In the genomic region with DNA sequence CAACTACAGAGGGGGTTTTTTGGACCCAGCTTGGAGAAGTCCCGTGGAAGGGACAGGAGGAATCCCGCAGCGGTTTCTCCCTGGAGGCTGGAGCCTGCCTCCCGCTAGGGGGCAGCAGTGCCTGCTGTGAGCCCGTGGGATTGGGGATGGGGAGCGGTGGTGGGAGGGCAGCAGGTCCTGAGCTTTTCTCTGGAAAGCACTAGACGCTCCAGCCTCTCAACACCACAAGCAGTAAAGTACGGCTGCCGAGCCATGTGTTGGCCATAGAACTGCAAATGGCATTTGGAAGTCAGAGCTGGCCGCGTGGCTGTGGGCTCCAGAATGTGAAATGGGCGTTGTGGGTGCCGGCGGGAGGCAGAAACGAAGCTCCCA, we compare ENCODE assay signal across 8 cellular contexts. TPM values are rescaled to one million over a fixed set of nuclear protein-coding genes. Genes with fewer than 3 reads are reported as not detected.
DNase-seq lines count a peak whose midpoint lies in the region; ATAC-seq and TF ChIP-seq lines count a peak whose summit lies in the region.

No MANE protein-coding gene starts in this region.

- H3K4me1 Mint-ChIP-seq in Caco-2 (ENCODE audit: low read depth, unreplicated experiment) (no peaks in the 10 kb centered on the region), WTC11 (peaks cover 10% of the 10 kb centered on the region), glutamatergic neuron (ENCODE audit: low read depth, unreplicated experiment) (peaks cover 1% of the 10 kb centered on the region)

- no peak overlapping the region for H3K4me3 ChIP-seq in Caco-2 (ENCODE audit: low read depth, low read length)
- no peak overlapping the region for H3K4me3 ChIP-seq in HAP-1
- no peak overlapping the region for H3K4me3 ChIP-seq in retinal pigment epithelial cell (ENCODE audit: low read length)

- H3K36me3 ChIP-seq in Caco-2 (ENCODE audit: control insufficient read depth, insufficient read depth, low read length) (no peaks in the 10 kb centered on the region), HAP-1 (replicated peaks) (no peaks in the 10 kb centered on the region)

- H3K4me1 ChIP-seq in Caco-2 (no peaks in the 10 kb centered on the region), HAP-1 (no peaks in the 10 kb centered on the region)

- POLR2A ChIA-PET in Caco-2 (lab: Charles Lee) (no interaction called here), WTC11 (lab: Charles Lee) (interaction anchor here (0.5 to 0.7 kb wide), 3 partner anchors 46 to 1756 kb away, joined by 4 to 6 read pairs (median 4); no protein-coding TSS in a partner anchor)

- H3K9me3 Mint-ChIP-seq in Caco-2 (ENCODE audit: unreplicated experiment) (no peaks in the 10 kb centered on the region), WTC11 (no peaks in the 10 kb centered on the region), glutamatergic neuron (ENCODE audit: unreplicated experiment) (peaks cover 10% of the 10 kb centered on the region)

- in situ Hi-C loops in HAP-1 (cut with MboI; ENCODE audit: low sequenced_read_pairs), result no loop called here

- no peaks in the 10 kb centered on the region for H3K36me3 Mint-ChIP-seq in Caco-2 (ENCODE audit: insufficient read depth, unreplicated experiment)
- no peaks in the 10 kb centered on the region for H3K36me3 Mint-ChIP-seq in WTC11
- H3K36me3 Mint-ChIP-seq in glutamatergic neuron (ENCODE audit: unreplicated experiment), result no peaks in the 10 kb centered on the region

- H3K27ac Mint-ChIP-seq in Caco-2 (ENCODE audit: unreplicated experiment), result no peak overlapping the region
- H3K27ac Mint-ChIP-seq in WTC11, result no peak overlapping the region
- H3K27ac Mint-ChIP-seq in glutamatergic neuron (ENCODE audit: unreplicated experiment), result no peak overlapping the region

- DNase-seq in Caco-2 (peak in 1 of 2 experiments; percentile 57), HAP-1 (ENCODE audit: low spot score in 2 of 2) (peak; percentile 47 to 82), WTC11 (ENCODE audit: low spot score) (peak; percentile 83), glutamatergic neuron (peak; percentile 83), retinal pigment epithelial cell (ENCODE audit: low read depth) (no peak)

- TF ChIP-seq CTCF in Caco-2 (IDR thresholded peaks at IDR 0.05; ENCODE audit: insufficient read depth in 1 of 2, low read depth in 1 of 2, low read length in 1 of 2, severe bottlenecking in 1 of 2, unreplicated experiment in 1 of 2) (peak; percentile 26 to 51), WTC11 (IDR thresholded peaks at IDR 0.05) (peak; percentile 78), glutamatergic neuron (IDR thresholded peaks at IDR 0.05; ENCODE audit: partially characterized antibody, unreplicated experiment) (peak; percentile 81), retinal pigment epithelial cell (conservative IDR thresholded peaks at IDR 0.05; ENCODE audit: low read depth, low read length) (peak; percentile 94)

- intact Hi-C loops in Caco-2 (cut with micrococcal nuclease; ENCODE audit: unreplicated experiment), result no loop called here

- no peaks in the 10 kb centered on the region for H3K27me3 Mint-ChIP-seq in Caco-2 (ENCODE audit: insufficient read depth, unreplicated experiment)
- no peaks in the 10 kb centered on the region for H3K27me3 Mint-ChIP-seq in WTC11 (ENCODE audit: low read depth)
- peaks cover 6% of the 10 kb centered on the region for H3K27me3 Mint-ChIP-seq in glutamatergic neuron (ENCODE audit: unreplicated experiment)

- no peaks in the 10 kb centered on the region for H3K27me3 ChIP-seq in Caco-2 (replicated peaks; ENCODE audit: control insufficient read depth, insufficient read depth, low read length)
- H3K27me3 ChIP-seq in HAP-1 (ENCODE audit: low read depth), result no peaks in the 10 kb centered on the region

- H3K4me3 Mint-ChIP-seq in Caco-2 (ENCODE audit: unreplicated experiment), result no peak overlapping the region
- peak overlapping the region; percentile 14; the same call in 1 of the 2 replicates for H3K4me3 Mint-ChIP-seq in WTC11
- H3K4me3 Mint-ChIP-seq in glutamatergic neuron (ENCODE audit: unreplicated experiment), result no peak overlapping the region

- no TSS peak for BruUV-seq in Caco-2 (replicated peaks; lab: Mats Ljungman, UMichigan)

- H3K9me3 ChIP-seq in Caco-2, result no peaks in the 10 kb centered on the region
- H3K9me3 ChIP-seq in HAP-1, result no peaks in the 10 kb centered on the region

- CTCF ChIA-PET in Caco-2 (lab: Charles Lee) (interaction anchor here (0.6 kb wide), 1 partner anchor 46 kb away, joined by 4 read pairs; no protein-coding TSS in a partner anchor), WTC11 (lab: Charles Lee) (interaction anchor here (0.5 to 3.5 kb wide), 71 partner anchors 8 to 808 kb away, joined by 3 to 61 read pairs (median 5); no protein-coding TSS in a partner anchor)

- peak; percentile 88 for ATAC-seq in WTC11
- no peak for ATAC-seq in GM21529 (IDR thresholded peaks at IDR 0.05; ENCODE audit: unreplicated experiment)
- ATAC-seq in HG02973 (IDR thresholded peaks at IDR 0.05; ENCODE audit: unreplicated experiment), result no peak
- ATAC-seq in HG03439 (IDR thresholded peaks at IDR 0.05; ENCODE audit: unreplicated experiment), result no peak

TF ChIP-seq in WTC11, 78 proteins besides CTCF, POLR2A, EP300 and RAD21:
- TF ChIP-seq, protein P1, sequence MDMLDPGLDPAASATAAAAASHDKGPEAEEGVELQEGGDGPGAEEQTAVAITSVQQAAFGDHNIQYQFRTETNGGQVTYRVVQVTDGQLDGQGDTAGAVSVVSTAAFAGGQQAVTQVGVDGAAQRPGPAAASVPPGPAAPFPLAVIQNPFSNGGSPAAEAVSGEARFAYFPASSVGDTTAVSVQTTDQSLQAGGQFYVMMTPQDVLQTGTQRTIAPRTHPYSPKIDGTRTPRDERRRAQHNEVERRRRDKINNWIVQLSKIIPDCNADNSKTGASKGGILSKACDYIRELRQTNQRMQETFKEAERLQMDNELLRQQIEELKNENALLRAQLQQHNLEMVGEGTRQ (CRISPR knock-in tag; IDR thresholded peaks at IDR 0.05), result no peak
- TF ChIP-seq TEAD1 (CRISPR knock-in tag; IDR thresholded peaks at IDR 0.05), result 0 out of 2 replicates have a peak, but pooled peaks have one; percentile 17

RNA-seq across cellular contexts. Expression of gene GMPR, which starts 47.8 kb away (rescaled TPM):
- 1.1 and 1.3 TPM in 2 replicates for total RNA-seq in Caco-2 (2022)
- 2.2 to 2.8 TPM (median 2.4 TPM) in 3 replicates for total RNA-seq in WTC11 (2021)
- total RNA-seq in glutamatergic neuron (ENCODE audit: unreplicated experiment), result 5.0 TPM

Comparison
In these comparisons a context has a peak if more than half of its experiments do, and no peak if none do; other contexts are left out.
1. CTCF ChIP-seq: peak in every context shown above with its lines; median percentile 94 in retinal pigment epithelial cell; 81 in glutamatergic neuron; 78 in WTC11; 38 in Caco-2.